In the genomic region with DNA sequence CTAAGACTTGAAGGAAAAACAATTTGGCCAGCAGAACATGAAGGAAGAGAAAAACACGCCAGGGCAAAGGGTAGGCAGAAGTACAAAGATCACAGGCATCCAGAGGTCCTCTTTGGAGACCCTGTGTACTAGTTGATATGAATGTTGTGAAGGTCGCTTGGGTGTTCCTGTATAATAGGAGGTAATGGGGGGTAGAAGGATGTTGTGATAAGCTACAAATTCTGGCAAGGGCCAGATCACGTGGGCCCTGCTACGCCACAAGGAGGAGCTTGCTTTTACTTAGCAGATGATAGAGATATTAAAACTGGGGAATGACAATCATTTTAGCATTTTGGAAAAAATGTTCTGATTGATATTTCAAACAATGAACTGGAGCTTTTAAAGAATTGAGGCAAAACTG, we compare ENCODE assay signal across 11 cellular contexts. TPM values are rescaled to one million over a fixed set of nuclear protein-coding genes. Genes with fewer than 3 reads are reported as not detected.
DNase-seq lines count a peak whose midpoint lies in the region; ATAC-seq, FAIRE-seq and TF ChIP-seq lines count a peak whose summit lies in the region.
"Had no signal": no experiment of that assay in that cellular context is flagged by ENCODE, and none has a peak within 500 bp of the region (broad histone marks: within the 10 kb centered on the region; RNA-seq: fewer than 3 reads in every experiment).

No MANE protein-coding gene starts in this region.

- WGBS in small intestine, 3 donors: 32 to 66% (median 42%) methylated on average over 4 of the region's 4 CpGs

- peak overlapping the region in 4 of 7 donors; percentile 16 to 89 (median 62) for H3K27ac Mint-ChIP-seq in CD4-positive, alpha-beta memory T cell

- POLR2A ChIA-PET in CD4-positive, alpha-beta memory T cell (lab: Charles Lee; ENCODE audit: partially characterized antibody): interaction anchor here (0.5 to 11.1 kb wide), 12 partner anchors 8 to 1388 kb away, joined by 3 to 607 read pairs (median 6); partner anchors contain the start of genes BRD2, HLA-DMB, PSMB8 and PSMB9

- peaks cover 27% of the 10 kb centered on the region for H3K4me1 ChIP-seq in CD4-positive, alpha-beta memory T cell (ENCODE audit: insufficient read depth, low read length)
- H3K4me1 ChIP-seq in colonic mucosa (peaks cover 3% of the 10 kb centered on the region), small intestine (ENCODE audit: control insufficient read depth in 2 of 2, insufficient read depth in 1 of 2, low read depth in 1 of 2, low read length in 1 of 2) (peaks cover 0 to 3% of the 10 kb centered on the region in 2 donors)
- H3K4me1 ChIP-seq: HAP-1 had no signal

- DNase-seq in CD4-positive, alpha-beta memory T cell: no peak
- DNase-seq in GM19239 (ENCODE audit: insufficient read length, low spot score) (no peak), colonic mucosa (no peak), small intestine (peak; percentile 41), NCI-H2081 (lab: John Stamatoyannopoulos, UW) (no peak)
- DNase-seq: NCI-H748 treated with DMSO at 0.1 percent for 48 hours had no signal

- intact Hi-C loops in CD4-positive, alpha-beta memory T cell (cut with micrococcal nuclease): loop anchor here (1.0 to 2.0 kb wide), 7 partner anchors 9 to 68 kb away; no protein-coding TSS in a partner anchor
- intact Hi-C loops in colonic mucosa (cut with DNase I): no loop called here

- H3K4me3 Mint-ChIP-seq in CD4-positive, alpha-beta memory T cell: peak overlapping the region in 2 of 8 donors; percentile 46 to 54

- CTCF ChIA-PET in CD4-positive, alpha-beta memory T cell (lab: Charles Lee; ENCODE audit: partially characterized antibody): interaction anchor here (0.6 to 13.5 kb wide), 26 partner anchors 16 to 1762 kb away, joined by 3 to 567 read pairs (median 5); partner anchors contain the start of genes BRD2, HLA-DMB and TAP2

- TF ChIP-seq CTCF in colonic mucosa (IDR thresholded peaks at IDR 0.05): no peak

- H3K4me3 ChIP-seq in CD4-positive, alpha-beta memory T cell (ENCODE audit: low read length in 2 of 2): no peak overlapping the region
- H3K4me3 ChIP-seq in colonic mucosa (no peak overlapping the region), small intestine (ENCODE audit: low read depth in 1 of 2, low read length in 2 of 2) (no peak overlapping the region)
- H3K4me3 ChIP-seq: HAP-1, SK-N-MC had no signal

- H3K36me3 ChIP-seq in CD4-positive, alpha-beta memory T cell (ENCODE audit: insufficient read depth, low read length): no peaks in the 10 kb centered on the region
- H3K36me3 ChIP-seq in colonic mucosa (no peaks in the 10 kb centered on the region), small intestine (ENCODE audit: control insufficient read depth in 2 of 2, insufficient read depth in 2 of 2, low read length in 2 of 2) (peaks cover 0 to 2% of the 10 kb centered on the region in 2 donors)
- H3K36me3 ChIP-seq: HAP-1, Peyer's patch had no signal

- H3K9me3 ChIP-seq in CD4-positive, alpha-beta memory T cell (ENCODE audit: control insufficient read depth in 1 of 2, low read length in 2 of 2): no peaks in the 10 kb centered on the region
- H3K9me3 ChIP-seq in colonic mucosa: no peaks in the 10 kb centered on the region
- no peaks in the 10 kb centered on the region for H3K9me3 ChIP-seq in small intestine (ENCODE audit: control insufficient read depth, low read depth)
- H3K9me3 ChIP-seq: HAP-1, Peyer's patch had no signal

- no peak overlapping the region for H3K9ac ChIP-seq in colonic mucosa (ENCODE audit: low read depth in 2 of 2, low read length in 2 of 2)

- FAIRE-seq in GM19239 (lab: Jason Lieb, UNC): peak; percentile 68
- FAIRE-seq in small intestine (lab: Jason Lieb, UNC): no peak

- H3K9me3 Mint-ChIP-seq in CD4-positive, alpha-beta memory T cell: no peaks in the 10 kb centered on the region

- peaks cover 24 to 42% (median 34%) of the 10 kb centered on the region in 4 donors for H3K4me1 Mint-ChIP-seq in CD4-positive, alpha-beta memory T cell

- no peak for ATAC-seq in HG02759 (IDR thresholded peaks at IDR 0.05; ENCODE audit: unreplicated experiment)
- ATAC-seq in HG02763 (IDR thresholded peaks at IDR 0.05; ENCODE audit: unreplicated experiment): no peak

- H3K27ac ChIP-seq in CD4-positive, alpha-beta memory T cell (ENCODE audit: low read depth, low read length): no peak overlapping the region
- H3K27ac ChIP-seq in colonic mucosa (peak overlapping the region; percentile 58), small intestine (ENCODE audit: low read depth in 1 of 2, low read length in 1 of 2) (peak overlapping the region in 1 of 2 donors; percentile 38)
- H3K27ac ChIP-seq: SK-N-MC had no signal

- no peaks in the 10 kb centered on the region for H3K27me3 ChIP-seq in CD4-positive, alpha-beta memory T cell (ENCODE audit: insufficient read depth, low read length)
- H3K27me3 ChIP-seq in colonic mucosa (no peaks in the 10 kb centered on the region), small intestine (ENCODE audit: control insufficient read depth in 2 of 2, insufficient read depth in 2 of 2, low read length in 2 of 2) (no peaks in the 10 kb centered on the region)
- H3K27me3 ChIP-seq: Peyer's patch had no signal

- H3K27me3 Mint-ChIP-seq in CD4-positive, alpha-beta memory T cell: no peaks in the 10 kb centered on the region

- peaks cover 0 to 5% of the 10 kb centered on the region in 2 donors for H3K36me3 Mint-ChIP-seq in CD4-positive, alpha-beta memory T cell

RNA-seq across cellular contexts. Expression of gene HLA-DMA, which starts 0.9 kb away (rescaled TPM):
- 10 to 100 TPM in 1 of 2 experiments, 1 to 10 TPM in 1; 8.5 to 10.2 TPM for total RNA-seq in CD4-positive, alpha-beta memory T cell
- 10 to 100 TPM in 1 of 2 donors, 1 to 10 TPM in 1; 8.1 to 26.0 TPM for polyA plus RNA-seq in CD4-positive, alpha-beta memory T cell
- total RNA-seq in colonic mucosa: 10 to 100 TPM; 14.5 to 26.1 TPM
- 100 to 1,000 TPM in 1 of 3 donors, 10 to 100 TPM in 2; 60.4 to 111 (median 76.5) TPM for polyA plus RNA-seq in small intestine

RNA-seq across cellular contexts. Expression of gene HLA-DMB, which starts 12.9 kb away (rescaled TPM):
- 1 to 10 TPM; 7.9 to 8.1 TPM for total RNA-seq in CD4-positive, alpha-beta memory T cell
- polyA plus RNA-seq in CD4-positive, alpha-beta memory T cell: 10 to 100 TPM in 1 of 2 donors, 1 to 10 TPM in 1; 7.6 to 15.5 TPM
- 10 to 100 TPM in 1 of 2 donors, 1 to 10 TPM in 1; 6.7 to 28.8 TPM for total RNA-seq in colonic mucosa
- polyA plus RNA-seq in small intestine: 10 to 100 TPM; 22.8 to 60.5 (median 34.7) TPM

RNA-seq across cellular contexts. Expression of gene BRD2, which starts 14.6 kb away (rescaled TPM):
- 100 to 1,000 TPM; 375 to 378 TPM for total RNA-seq in CD4-positive, alpha-beta memory T cell
- 10 to 100 TPM; 13.7 to 87.8 TPM for polyA plus RNA-seq in CD4-positive, alpha-beta memory T cell
- total RNA-seq in colonic mucosa: 100 to 1,000 TPM; 149 to 167 TPM
- polyA plus RNA-seq in small intestine: 10 to 100 TPM; 76.2 to 95.6 (median 85.7) TPM

RNA-seq across cellular contexts. Expression of gene HLA-DOA, which starts 55.6 kb away (rescaled TPM):
- 1 to 10 TPM in 1 of 2 experiments, under 1 TPM in 1; 0.69 to 1.4 TPM for total RNA-seq in CD4-positive, alpha-beta memory T cell
- 1 to 10 TPM in 1 of 2 donors, not detected in 1; 1.8 TPM for polyA plus RNA-seq in CD4-positive, alpha-beta memory T cell
- total RNA-seq in colonic mucosa: 1 to 10 TPM; 1.6 to 4.3 TPM
- 1 to 10 TPM in 1 of 3 donors, under 1 TPM in 2; 0.22 to 5.9 (median 0.81) TPM for polyA plus RNA-seq in small intestine
